15 cellular contexts compared by ENCODE assay signal in the genomic region with DNA sequence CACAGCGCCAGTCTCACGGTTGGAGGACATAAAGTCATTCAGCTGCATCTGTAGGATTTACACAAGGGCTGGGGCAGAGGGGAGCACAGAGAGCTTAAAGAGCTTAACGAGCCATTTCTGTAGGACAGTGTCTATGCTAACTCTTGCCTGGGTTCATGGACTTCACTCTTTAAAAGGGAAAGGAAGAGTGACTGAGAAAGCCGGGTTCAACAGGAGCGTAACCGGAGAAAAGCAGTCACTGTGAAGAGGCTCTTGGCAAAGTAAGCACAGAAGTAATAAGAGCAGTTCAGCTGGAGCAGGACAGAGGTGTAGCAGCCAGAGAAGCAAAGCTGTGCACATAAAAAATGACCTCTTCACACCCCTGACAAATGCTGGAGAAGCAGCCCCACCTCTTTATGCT.
DNase-seq lines count a peak whose midpoint lies in the region; ATAC-seq, FAIRE-seq and TF ChIP-seq lines count a peak whose summit lies in the region.
"Had no signal": no experiment of that assay in that cellular context is flagged by ENCODE, and none has a peak within 500 bp of the region (broad histone marks: within the 10 kb centered on the region; RNA-seq: fewer than 3 reads in every experiment).

No MANE protein-coding gene starts in this region.

- H3K9me3 ChIP-seq in HepG2 (ENCODE audit: low read length) (no peaks in the 10 kb centered on the region), right lobe of liver (no peaks in the 10 kb centered on the region), hepatocyte (ENCODE audit: low read depth) (no peaks in the 10 kb centered on the region), parathyroid adenoma (ENCODE audit: control insufficient read depth, low read length) (no peaks in the 10 kb centered on the region), small intestine (ENCODE audit: control insufficient read depth, low read depth) (no peaks in the 10 kb centered on the region)
- H3K9me3 ChIP-seq: esophagus squamous epithelium, HAP-1 had no signal

- H3K9ac ChIP-seq in HepG2 (ENCODE audit: insufficient read depth, low read depth, low read length) (peak overlapping the region; percentile 31; the same call in 1 of the 2 replicates), parathyroid adenoma (no peak overlapping the region)

- H4K20me1 ChIP-seq in HepG2 (ENCODE audit: insufficient read depth, low read length) (no peaks in the 10 kb centered on the region), hepatocyte (ENCODE audit: insufficient read depth, poor library complexity, severe bottlenecking) (no peaks in the 10 kb centered on the region)

- H3K4me1 ChIP-seq in HepG2 (ENCODE audit: insufficient read depth, low read length) (peaks cover 71% of the 10 kb centered on the region), right lobe of liver (peaks cover 0 to 15% (median 0%) of the 10 kb centered on the region in 4 donors), hepatocyte (ENCODE audit: insufficient read depth) (peaks cover 4% of the 10 kb centered on the region), parathyroid adenoma (peaks cover 3% of the 10 kb centered on the region), small intestine (ENCODE audit: control insufficient read depth in 2 of 2, insufficient read depth in 1 of 2, low read depth in 1 of 2, low read length in 1 of 2) (no peaks in the 10 kb centered on the region)

- H3K27ac ChIP-seq in HepG2 (ENCODE audit: extremely low read length, insufficient read depth, low read length) (no peak overlapping the region), right lobe of liver (no peak overlapping the region), hepatocyte (no peak overlapping the region), parathyroid adenoma (no peak overlapping the region), small intestine (ENCODE audit: low read depth in 1 of 2, low read length in 1 of 2) (no peak overlapping the region)

- in situ Hi-C loops in HepG2 (cut with HindIII; ENCODE audit: extremely low pct_ligation_motif_present, low pct_unique_long_range_greater_than_20kb) = loop anchor here (10.0 kb wide), 1 partner anchor 135 kb away; no protein-coding TSS in a partner anchor

- TF ChIP-seq CTCF in HepG2 (CRISPR knock-in tag; IDR thresholded peaks at IDR 0.05) (no peak), right lobe of liver (IDR thresholded peaks at IDR 0.05) (no peak), hepatocyte (IDR thresholded peaks at IDR 0.05; ENCODE audit: poor library complexity) (no peak), parathyroid adenoma (IDR thresholded peaks at IDR 0.05) (no peak)

- 19% methylated on average over 6 of the region's 6 CpGs for WGBS in HepG2 (ENCODE audit: low lambda C conversion rate)
- WGBS in right lobe of liver (ENCODE audit: insufficient coverage, low coverage, low lambda C conversion rate, missing lambda C conversion rate) = 79% methylated on average over 6 of the region's 6 CpGs
- WGBS in hepatocyte (ENCODE audit: low lambda C conversion rate, missing lambda C conversion rate) = 69% methylated on average over 6 of the region's 6 CpGs
- WGBS in small intestine, 3 donors = 74 to 88% (median 87%) methylated on average over 6 of the region's 6 CpGs

- CTCF ChIA-PET in HepG2 (lab: Yijun Ruan, JAX; ENCODE audit: low intra/inter-chr PET ratio, low total read pairs) = no interaction called here

- 0 out of 5 replicates have a peak, but pooled peaks cover 0 to 9% of the 10 kb centered on the region in 2 experiments for H3K27me3 ChIP-seq in HepG2 (ENCODE audit: control insufficient read depth in 1 of 2, insufficient read depth in 2 of 2, low read length in 2 of 2)
- H3K27me3 ChIP-seq in right lobe of liver = no peaks in the 10 kb centered on the region
- H3K27me3 ChIP-seq in hepatocyte = peaks cover 5% of the 10 kb centered on the region
- no peaks in the 10 kb centered on the region for H3K27me3 ChIP-seq in parathyroid adenoma (ENCODE audit: control insufficient read depth, insufficient read depth, low read length)
- H3K27me3 ChIP-seq in small intestine (ENCODE audit: control insufficient read depth in 2 of 2, insufficient read depth in 2 of 2, low read length in 2 of 2) = no peaks in the 10 kb centered on the region
- H3K27me3 ChIP-seq: esophagus squamous epithelium had no signal

- peak overlapping the region; percentile 93 for H2AFZ ChIP-seq in HepG2 (ENCODE audit: low read length)
- no peak overlapping the region for H2AFZ ChIP-seq in hepatocyte
- H2AFZ ChIP-seq in parathyroid adenoma = peak overlapping the region; percentile 67

- TF ChIP-seq EP300 in HepG2 (IDR thresholded peaks at IDR 0.05; ENCODE audit: low read depth in 2 of 2, low read length in 2 of 2) = no peak
- TF ChIP-seq EP300 in HepG2 (CRISPR knock-in tag; IDR thresholded peaks at IDR 0.05; ENCODE audit: borderline replicate concordance) = no peak

- peak overlapping the region; percentile 35 to 55 (median 44) for H3K4me3 ChIP-seq in HepG2 (replicated peaks in 1 of 3; ENCODE audit: insufficient read depth in 1 of 3, low read depth in 2 of 3, low read length in 3 of 3)
- no peak overlapping the region for H3K4me3 ChIP-seq in right lobe of liver
- H3K4me3 ChIP-seq in hepatocyte = no peak overlapping the region
- H3K4me3 ChIP-seq in parathyroid adenoma (ENCODE audit: low read depth, low read length) = no peak overlapping the region
- no peak overlapping the region for H3K4me3 ChIP-seq in small intestine (ENCODE audit: low read depth in 1 of 2, low read length in 2 of 2)
- H3K4me3 ChIP-seq: esophagus squamous epithelium, HAP-1, K562 had no signal

- FAIRE-seq in HepG2 (lab: Jason Lieb, UNC) = no peak
- FAIRE-seq in small intestine (lab: Jason Lieb, UNC) = no peak
- FAIRE-seq: K562 had no signal

- H3K36me3 ChIP-seq in HepG2 (replicated peaks in 1 of 2; ENCODE audit: control insufficient read depth in 1 of 2, insufficient read depth in 2 of 2, low read length in 2 of 2) (no peaks in the 10 kb centered on the region), right lobe of liver (no peaks in the 10 kb centered on the region), hepatocyte (replicated peaks; ENCODE audit: insufficient read depth, low read depth) (no peaks in the 10 kb centered on the region), parathyroid adenoma (ENCODE audit: control insufficient read depth, insufficient read depth, low read length) (no peaks in the 10 kb centered on the region), small intestine (ENCODE audit: control insufficient read depth in 2 of 2, insufficient read depth in 2 of 2, low read length in 2 of 2) (peaks cover 0 to 1% of the 10 kb centered on the region in 2 donors)
- H3K36me3 ChIP-seq: esophagus squamous epithelium, HAP-1 had no signal

- TF ChIP-seq RAD21 in HepG2 (CRISPR knock-in tag; IDR thresholded peaks at IDR 0.05) = no peak

- H3K9me2 ChIP-seq in hepatocyte (replicated peaks; ENCODE audit: insufficient read depth) = no peaks in the 10 kb centered on the region

- TF ChIP-seq POLR2A in HepG2 (IDR thresholded peaks at IDR 0.05; ENCODE audit: insufficient read depth in 1 of 2, low read depth in 2 of 2, low read length in 2 of 2) (no peak), right lobe of liver (IDR thresholded peaks at IDR 0.05) (no peak)

- POLR2A ChIA-PET in HepG2 (lab: Yijun Ruan, JAX) = interaction anchor here (1.3 to 2.4 kb wide), 2 partner anchors 33 to 66 kb away, joined by 4 to 11 read pairs; a partner anchor contains a TSS

- H3K79me2 ChIP-seq in HepG2 (ENCODE audit: insufficient read depth, low read length) (no peaks in the 10 kb centered on the region), hepatocyte (no peaks in the 10 kb centered on the region), parathyroid adenoma (no peaks in the 10 kb centered on the region)

- peak overlapping the region; percentile 85 for H3K4me2 ChIP-seq in HepG2 (ENCODE audit: low read depth, low read length)
- H3K4me2 ChIP-seq in hepatocyte = peak overlapping the region; percentile 40
- peak overlapping the region; percentile 24 for H3K4me2 ChIP-seq in parathyroid adenoma (ENCODE audit: low read length)

- intact Hi-C loops in HepG2 (cut with micrococcal nuclease; ENCODE audit: unreplicated experiment) = loop anchor here (2.0 to 10.0 kb wide), 4 partner anchors 33 to 495 kb away; a partner anchor contains a TSS
- intact Hi-C loops in right lobe of liver (cut with DNase I) = no loop called here

- ATAC-seq in HepG2 (peak; percentile 60), right lobe of liver (no peak)
- ATAC-seq: activated T-cell treated with anti-CD3 and anti-CD28 coated beads, Interleukin-2, amount 50 U/mL, for 4 hours; K562 had no signal

- no TSS peak for BruUV-seq in HepG2 (replicated peaks; lab: Mats Ljungman, UMichigan)

- DNase-seq in HepG2 (ENCODE audit: low spot score) (no peak), right lobe of liver (no peak), hepatocyte (ENCODE audit: low spot score) (peak; percentile 8), pons (ENCODE audit: low spot score) (no peak), MV-4-11 (lab: John Stamatoyannopoulos, UW) (no peak), small intestine (no peak), SHP77 treated with DMSO at 0.1 percent for 48 hours (lab: John Stamatoyannopoulos, UW) (no peak)
- DNase-seq: activated CD4-positive, alpha-beta T cell treated with anti-CD3 and anti-CD28 coated beads for 48 hours; activated T-cell treated with anti-CD3 and anti-CD28 coated beads, Interleukin-2, amount 50 U/mL, for 4 hours; esophagus squamous epithelium; NCI-H1436; NCI-H774 had no signal

TF ChIP-seq in HepG2, 621 proteins besides CTCF, POLR2A, EP300 and RAD21 (continues in another document):
- TF ChIP-seq BORCS8-MEF2B (CRISPR knock-in tag; IDR thresholded peaks at IDR 0.05) (0 out of 2 replicates have a peak, but pooled peaks have one; percentile 37), NR2C2 (CRISPR knock-in tag; IDR thresholded peaks at IDR 0.05; ENCODE audit: borderline replicate concordance) (0 out of 2 replicates have a peak, but pooled peaks have one; percentile 5), ZSCAN29 (CRISPR knock-in tag; conservative IDR thresholded peaks at IDR 0.05) (peak; percentile 97), ZNF263 (CRISPR knock-in tag; IDR thresholded peaks at IDR 0.05) (0 out of 2 replicates have a peak, but pooled peaks have one; percentile 30), SP4 (CRISPR knock-in tag; IDR thresholded peaks at IDR 0.05) (no peak), ZNF292 (CRISPR knock-in tag; IDR thresholded peaks at IDR 0.05; ENCODE audit: borderline replicate concordance, low read depth) (peak; percentile 40; the same call in 1 of the 2 replicates), CAMTA2 (CRISPR knock-in tag; IDR thresholded peaks at IDR 0.05; ENCODE audit: borderline replicate concordance) (no peak), NFE2 (CRISPR knock-in tag; IDR thresholded peaks at IDR 0.05) (no peak)

Comparison
In these comparisons a context has a peak if more than half of its experiments do, and no peak if none do; other contexts are left out.
1. H3K4me3 ChIP-seq: peak in HepG2 (3 of 3); none in right lobe of liver (0 of 3), hepatocyte (single experiment), parathyroid adenoma (single experiment) and small intestine (0 of 2).
2. H3K4me2 ChIP-seq: peak in every context shown above with its lines; median percentile 85 in HepG2; 40 in hepatocyte; 24 in parathyroid adenoma.